Comparison of ENCODE assay signal across 8 cellular contexts in genomic region chr20:58652606-58653303, GRCh38. TPM values are rescaled to one million over a fixed set of nuclear protein-coding genes. Genes with fewer than 3 reads are reported as not detected.
DNase-seq lines count a peak whose midpoint lies in the region; ATAC-seq, FAIRE-seq and TF ChIP-seq lines count a peak whose summit lies in the region.

No MANE protein-coding gene starts in this region.

- peak overlapping the region; percentile 99 for H3K27ac Mint-ChIP-seq in activated naive CD4-positive, alpha-beta T cell treated with anti-CD3 and anti-CD28 coated beads for 36 hours

- peak overlapping the region; percentile 54; the same call in 1 of the 2 replicates for H3K27ac ChIP-seq in KMS-11
- H3K27ac ChIP-seq in GM12878 (ENCODE audit: control insufficient read depth, insufficient read depth) = peak overlapping the region; percentile 90
- peak overlapping the region; percentile 85 for H3K27ac ChIP-seq in mesodermal cell (ENCODE audit: low read depth, low read length, severe bottlenecking)

- intact Hi-C loops in activated naive CD4-positive, alpha-beta T cell treated with anti-CD3 and anti-CD28 coated beads for 36 hours (cut with micrococcal nuclease) = loop anchor here (1.0 to 10.0 kb wide), 12 partner anchors 8 to 1255 kb away; partner anchors contain the start of genes ATP5F1E, NELFCD, PMEPA1 and VAPB
- intact Hi-C loops in GM12878 (cut with micrococcal nuclease; ENCODE audit: unreplicated experiment) = loop anchor here (1.0 to 10.0 kb wide), 6 partner anchors 40 to 415 kb away; partner anchors contain the start of genes ATP5F1E, GNAS, GNAS-AS1 and NELFCD

- H3K4me1 ChIP-seq in KMS-11 (ENCODE audit: low read depth, poor library complexity, severe bottlenecking) = peaks cover 26% of the 10 kb centered on the region
- H3K4me1 ChIP-seq in GM12878 (ENCODE audit: control insufficient read depth, insufficient read depth, low read length) = peaks cover 5% of the 10 kb centered on the region
- peaks cover 13% of the 10 kb centered on the region for H3K4me1 ChIP-seq in mesodermal cell (ENCODE audit: control insufficient read depth, insufficient read depth, low read length, poor library complexity, severe bottlenecking)

- TF ChIP-seq CTCF in KMS-11 (conservative IDR thresholded peaks at IDR 0.05; ENCODE audit: low read depth, low read length) (no peak), GM12878 (IDR thresholded peaks at IDR 0.05 in 2 of 3, conservative IDR thresholded peaks at IDR 0.05 in 1 of 3; ENCODE audit: control insufficient read depth in 2 of 3, extremely low read depth in 1 of 3, insufficient read depth in 1 of 3, low read depth in 3 of 3, low read length in 3 of 3) (no peak)

- no peaks in the 10 kb centered on the region for H3K27me3 Mint-ChIP-seq in activated naive CD4-positive, alpha-beta T cell treated with anti-CD3 and anti-CD28 coated beads for 36 hours (ENCODE audit: low read depth)

- in situ Hi-C loops in GM12878 (cut with MboI) = loop anchor here (10.0 to 25.0 kb wide), 3 partner anchors 258 to 1265 kb away; partner anchors contain the start of genes PRELID3B and RBM38

- peaks cover 34% of the 10 kb centered on the region for H3K4me1 Mint-ChIP-seq in activated naive CD4-positive, alpha-beta T cell treated with anti-CD3 and anti-CD28 coated beads for 36 hours (ENCODE audit: low read depth)

- CTCF ChIA-PET in activated naive CD4-positive, alpha-beta T cell treated with anti-CD3 and anti-CD28 coated beads for 36 hours (lab: Charles Lee) = interaction anchor here (0.6 to 3.8 kb wide), 6 partner anchors 7 to 1263 kb away, joined by 3 to 31 read pairs (median 6); no protein-coding TSS in a partner anchor
- CTCF ChIA-PET in GM12878 (lab: Yijun Ruan, JAX) = interaction anchor here (0.6 to 2.0 kb wide), 5 partner anchors 9 to 1221 kb away, joined by 3 to 12 read pairs (median 3); no protein-coding TSS in a partner anchor

- no peak for DNase-seq in activated naive CD4-positive, alpha-beta T cell treated with anti-CD3 and anti-CD28 coated beads for 36 hours
- DNase-seq in activated naive CD4-positive, alpha-beta T cell treated with Interleukin-2 at 50 U/mL for 16 hours = no peak
- DNase-seq in GM12878 (ENCODE audit: low read depth, low spot score) (no peak), NCI-H510A treated with DMSO at 0.1 percent for 48 hours (lab: John Stamatoyannopoulos, UW) (no peak)
- DNase-seq in effector CD8-positive, alpha-beta T cell (lab: John Stamatoyannopoulos, UW) = no peak

- peaks cover 27% of the 10 kb centered on the region for H3K36me3 Mint-ChIP-seq in activated naive CD4-positive, alpha-beta T cell treated with anti-CD3 and anti-CD28 coated beads for 36 hours (ENCODE audit: low read depth)

- H3K4me3 ChIP-seq in KMS-11 (IDR thresholded peaks at IDR 0.05; ENCODE audit: insufficient read depth, low read depth, low read length) (no peak overlapping the region), GM12878 (peak overlapping the region; percentile 92), mesodermal cell (ENCODE audit: extremely low read depth, insufficient read depth, low read length, poor library complexity, severe bottlenecking) (peak overlapping the region; percentile 83)

- TF ChIP-seq POLR2A in GM12878 (IDR thresholded peaks at IDR 0.05; ENCODE audit: low read depth, low read length) = no peak

- POLR2A ChIA-PET in GM12878 (lab: Charles Lee) = interaction anchor here (0.6 to 2.0 kb wide), 6 partner anchors 194 to 429 kb away, joined by 3 to 9 read pairs (median 4); partner anchors contain the start of gene VAPB

- WGBS in GM12878 (ENCODE audit: insufficient coverage, insufficient replicate concordance, low lambda C conversion rate, missing lambda C conversion rate) = 9% methylated on average over 12 of the region's 12 CpGs
- WGBS in mesodermal cell (ENCODE audit: insufficient coverage in 2 of 2), 2 experiments = 5 to 8% methylated on average over 6 of the region's 12 CpGs

- H3K4me2 ChIP-seq in KMS-11 (peak overlapping the region; percentile 81), GM12878 (ENCODE audit: control insufficient read depth, insufficient read depth) (peak overlapping the region; percentile 96)

- RAD21 ChIA-PET in GM12878 (lab: Charles Lee; ENCODE audit: unreplicated experiment) = interaction anchor here (0.6 to 2.5 kb wide), 3 partner anchors 14 to 329 kb away, joined by 4 to 10 read pairs (median 10); partner anchors contain the start of gene VAPB

- H3K9ac ChIP-seq in KMS-11 = peak overlapping the region; percentile 82; the same call in 1 of the 2 replicates
- H3K9ac ChIP-seq in GM12878 (ENCODE audit: control insufficient read depth, insufficient read depth, low read length) = peak overlapping the region; percentile 95

- H3K36me3 ChIP-seq in KMS-11 (ENCODE audit: insufficient read depth) (no peaks in the 10 kb centered on the region), GM12878 (ENCODE audit: control insufficient read depth in 2 of 2, insufficient read depth in 2 of 2, low read length in 1 of 2) (peaks cover 0 to 6% of the 10 kb centered on the region in 2 experiments; a peak in 2 of 4 replicates), mesodermal cell (ENCODE audit: control insufficient read depth, insufficient read depth, low read length) (peaks cover 7% of the 10 kb centered on the region)

- no peaks in the 10 kb centered on the region; the same call in 1 of the 2 replicates for H4K20me1 ChIP-seq in KMS-11 (ENCODE audit: insufficient read depth)
- H4K20me1 ChIP-seq in GM12878 (ENCODE audit: control insufficient read depth, insufficient read depth) = no peaks in the 10 kb centered on the region

- H3K27me3 ChIP-seq in KMS-11 (ENCODE audit: insufficient read depth, low read depth) (no peaks in the 10 kb centered on the region), GM12878 (replicated peaks in 1 of 2; ENCODE audit: control insufficient read depth in 2 of 2, insufficient read depth in 2 of 2, low read length in 1 of 2) (no peaks in the 10 kb centered on the region)

- ATAC-seq in GM12878 (peak; percentile 20), HG03135 (IDR thresholded peaks at IDR 0.05; ENCODE audit: unreplicated experiment) (no peak)

- H3K4me3 Mint-ChIP-seq in activated naive CD4-positive, alpha-beta T cell treated with anti-CD3 and anti-CD28 coated beads for 36 hours = peak overlapping the region; percentile 95

- no peak for TF ChIP-seq EP300 in GM12878 (IDR thresholded peaks at IDR 0.05; ENCODE audit: borderline replicate concordance in 1 of 2, control insufficient read depth in 1 of 2, low read depth in 2 of 2, low read length in 2 of 2)

- H2AFZ ChIP-seq in KMS-11 (ENCODE audit: low read depth) = peak overlapping the region; percentile 89; the same call in 1 of the 2 replicates
- H2AFZ ChIP-seq in GM12878 (ENCODE audit: control insufficient read depth, low read depth, low read length) = peak overlapping the region; percentile 44

- SMC1A ChIA-PET in GM12878 (lab: Charles Lee; ENCODE audit: uncharacterized antibody, unreplicated experiment) = interaction anchor here (0.6 to 2.4 kb wide), 7 partner anchors 7 to 323 kb away, joined by 3 to 13 read pairs (median 4); no protein-coding TSS in a partner anchor

- H3K9me3 Mint-ChIP-seq in activated naive CD4-positive, alpha-beta T cell treated with anti-CD3 and anti-CD28 coated beads for 36 hours = no peaks in the 10 kb centered on the region

- no TSS peak for BruUV-seq in GM12878 (replicated peaks; lab: Mats Ljungman, UMichigan)

- H3K79me2 ChIP-seq in KMS-11 (ENCODE audit: insufficient read depth, low read depth) (peaks cover 68% of the 10 kb centered on the region), GM12878 (ENCODE audit: control insufficient read depth, insufficient read depth, low read length) (peaks cover 70% of the 10 kb centered on the region)

- no peak for TF ChIP-seq RAD21 in GM12878 (IDR thresholded peaks at IDR 0.05; ENCODE audit: insufficient read depth, low read depth, low read length)

- no peaks in the 10 kb centered on the region for H3K9me3 ChIP-seq in GM12878 (replicated peaks; ENCODE audit: control insufficient read depth, insufficient read depth, low read length)
- H3K9me3 ChIP-seq in mesodermal cell (ENCODE audit: control insufficient read depth, low read length) = no peaks in the 10 kb centered on the region

- no peak for FAIRE-seq in GM12878 (lab: Jason Lieb, UNC)

RNA-seq across cellular contexts. Expression of gene STX16, which starts 1.7 kb away (rescaled TPM):
- 100 to 1,000 TPM; 127 TPM for total RNA-seq in activated naive CD4-positive, alpha-beta T cell treated with anti-CD3 and anti-CD28 coated beads for 36 hours
- 111 and 113 TPM in 2 replicates for total RNA-seq in GM12878 (2013; cell fraction: nucleolus; rRNA removed)
- total RNA-seq in GM12878 (2014; rRNA removed) = 18.7 and 22.8 TPM in 2 replicates
- 21.7 and 22.4 TPM in 2 replicates for total RNA-seq in GM12878 (2014; rRNA removed; fragmentation: Illumina TruSeq; extraction: Trizol)
- 44.9 and 49.4 TPM in 2 replicates for total RNA-seq in GM12878 (2021)
- polyA plus RNA-seq in GM12878 (2011; ENCODE audit: low read depth) = 36.0 TPM
- polyA plus RNA-seq in GM12878 (2011; rRNA removed) = 66.6 and 83.2 TPM in 2 replicates
- polyA plus RNA-seq in GM12878 (2011; cell fraction: cytosol; rRNA removed) = 46.1 and 49.4 TPM in 2 replicates
- polyA plus RNA-seq in GM12878 (2011; cell fraction: nucleus; rRNA removed) = 110 and 121 TPM in 2 replicates
- polyA plus RNA-seq in GM12878 (2012) = 51.8 and 60.4 TPM in 2 replicates
- polyA plus RNA-seq in GM12878 (2014; fragmentation: Illumina TruSeq; extraction: Trizol) = 54.4 and 66.8 TPM in 2 replicates
- 10 to 100 TPM in 1 of 2 experiments, 1 to 10 TPM in 1; 6.3 to 11.1 TPM for polyA plus RNA-seq in GM12878 (2014; fragmentation: Nextera tagmentation; extraction: Ambion mirVana)
- 64.3 and 68.4 TPM in 2 replicates for polyA plus RNA-seq in GM12878 (2014; rRNA removed)
- polyA plus RNA-seq in GM12878 (2016; fragmentation: Nextera tagmentation; extraction: Ambion mirVana) = 10 to 100 TPM; 34.9 to 36.7 TPM
- 24.7 and 43.2 TPM in 2 replicates for polyA minus RNA-seq in GM12878 (2011; rRNA and poly(A)+ RNA removed)
- 8.6 and 18.4 TPM in 2 replicates for polyA minus RNA-seq in GM12878 (2011; cell fraction: cytosol; rRNA and poly(A)+ RNA removed)
- 21.6 and 32.1 TPM in 2 replicates for polyA minus RNA-seq in GM12878 (2011; cell fraction: nucleus; rRNA and poly(A)+ RNA removed)
- polyA plus RNA-seq in mesodermal cell (2013, experiment 1 of 2) = 56.1 TPM
- polyA plus RNA-seq in mesodermal cell (2013, experiment 2 of 2) = 56.7 TPM

RNA-seq across cellular contexts. Expression of gene NPEPL1, which starts 39.8 kb away (rescaled TPM):
- 10 to 100 TPM; 14.3 to 14.5 TPM for total RNA-seq in activated naive CD4-positive, alpha-beta T cell treated with anti-CD3 and anti-CD28 coated beads for 36 hours
- 28.9 and 36.2 TPM in 2 replicates for total RNA-seq in GM12878 (2013; cell fraction: nucleolus; rRNA removed)
- 12.2 and 14.1 TPM in 2 replicates for total RNA-seq in GM12878 (2014; rRNA removed)
- total RNA-seq in GM12878 (2014; rRNA removed; fragmentation: Illumina TruSeq; extraction: Trizol) = 8.0 and 9.0 TPM in 2 replicates
- total RNA-seq in GM12878 (2021) = 19.5 and 21.3 TPM in 2 replicates
- 8.5 TPM for polyA plus RNA-seq in GM12878 (2011; ENCODE audit: low read depth)
- 1.8 and 3.1 TPM in 2 replicates for polyA plus RNA-seq in GM12878 (2011; rRNA removed)
- 2.6 and 4.7 TPM in 2 replicates for polyA plus RNA-seq in GM12878 (2011; cell fraction: cytosol; rRNA removed)
- polyA plus RNA-seq in GM12878 (2011; cell fraction: nucleus; rRNA removed) = 94.4 and 121 TPM in 2 replicates
- polyA plus RNA-seq in GM12878 (2012) = 24.8 and 27.2 TPM in 2 replicates
- polyA plus RNA-seq in GM12878 (2014; fragmentation: Illumina TruSeq; extraction: Trizol) = 1.6 and 6.1 TPM in 2 replicates
- under 1 TPM; 0.08 to 0.80 TPM for polyA plus RNA-seq in GM12878 (2014; fragmentation: Nextera tagmentation; extraction: Ambion mirVana)
- polyA plus RNA-seq in GM12878 (2014; rRNA removed) = 20.0 and 23.1 TPM in 2 replicates
- 10 to 100 TPM; 11.4 to 13.1 TPM for polyA plus RNA-seq in GM12878 (2016; fragmentation: Nextera tagmentation; extraction: Ambion mirVana)
- 0.88 and 3.5 TPM in 2 replicates for polyA minus RNA-seq in GM12878 (2011; rRNA and poly(A)+ RNA removed)
- 1.6 and 3.2 TPM in 2 replicates for polyA minus RNA-seq in GM12878 (2011; cell fraction: cytosol; rRNA and poly(A)+ RNA removed)
- polyA minus RNA-seq in GM12878 (2011; cell fraction: nucleus; rRNA and poly(A)+ RNA removed) = 11.4 and 21.0 TPM in 2 replicates
- 25.0 TPM for polyA plus RNA-seq in mesodermal cell (2013, experiment 1 of 2)
- polyA plus RNA-seq in mesodermal cell (2013, experiment 2 of 2) = 15.7 TPM
